Comparison of ENCODE assay signal across 1 cellular context in the genomic region with DNA sequence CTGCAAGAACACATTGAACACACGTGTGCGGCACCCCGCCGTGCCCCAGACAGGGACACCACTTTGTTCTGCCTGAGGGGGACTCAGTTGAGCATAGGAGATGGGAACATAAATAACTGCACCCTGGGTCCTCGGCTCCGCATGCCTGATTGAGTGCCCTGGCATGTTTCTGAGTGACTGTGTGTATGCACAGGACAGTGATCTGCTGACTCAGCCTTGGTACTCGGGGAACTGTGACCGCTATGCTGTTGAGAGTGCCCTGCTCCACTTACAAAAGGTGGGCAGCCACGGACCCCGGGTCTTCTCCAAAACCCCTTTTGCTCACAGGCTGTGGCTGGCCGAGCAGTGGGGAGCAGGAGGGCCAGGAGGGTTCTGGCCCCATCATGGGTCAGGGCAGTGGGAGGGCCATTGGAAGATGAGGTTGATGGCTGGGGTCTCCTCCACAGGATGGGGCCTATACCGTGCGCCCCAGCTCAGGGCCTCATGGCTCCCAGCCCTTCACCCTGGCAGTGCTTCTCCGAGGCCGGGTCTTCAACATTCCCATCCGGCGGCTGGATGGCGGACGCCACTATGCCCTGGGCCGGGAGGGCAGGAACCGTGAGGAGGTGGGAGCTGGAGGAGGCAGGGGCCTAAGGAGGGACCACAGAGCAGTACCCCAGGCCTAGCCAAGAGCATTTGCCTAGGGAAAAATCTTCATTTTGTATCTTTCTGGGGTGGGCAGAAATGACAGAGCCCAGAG.
TF ChIP-seq lines count a peak whose summit lies in the region.

No MANE protein-coding gene starts in this region.

TF ChIP-seq in HepG2, 621 proteins besides CTCF, POLR2A, EP300 and RAD21 (continued from another document):
- TF ChIP-seq ZNF441 (CRISPR knock-in tag; IDR thresholded peaks at IDR 0.05; ENCODE audit: borderline replicate concordance) (no peak), CENPT (CRISPR knock-in tag; IDR thresholded peaks at IDR 0.05; ENCODE audit: low read depth) (no peak), RFX1 (IDR thresholded peaks at IDR 0.05) (no peak), KDM2A (CRISPR knock-in tag; IDR thresholded peaks at IDR 0.05; ENCODE audit: borderline replicate concordance, low read depth) (no peak), PTBP1 (IDR thresholded peaks at IDR 0.05; ENCODE audit: low read depth, low read length, poor library complexity, severe bottlenecking) (no peak), XRCC5 (optimal IDR thresholded peaks at IDR 0.05; ENCODE audit: low read length) (peak; percentile 2), RAD51 (IDR thresholded peaks at IDR 0.05; ENCODE audit: borderline replicate concordance) (no peak), ZNF205 (CRISPR knock-in tag; IDR thresholded peaks at IDR 0.05) (no peak), BRD4 (CRISPR knock-in tag; IDR thresholded peaks at IDR 0.05) (no peak), ZNF235 (CRISPR knock-in tag; IDR thresholded peaks at IDR 0.05; ENCODE audit: borderline replicate concordance) (no peak), MAFF (IDR thresholded peaks at IDR 0.05; ENCODE audit: low read depth, low read length) (peak; percentile 93), ZNF274 (CRISPR knock-in tag; IDR thresholded peaks at IDR 0.05) (no peak), IRF2 (CRISPR knock-in tag; IDR thresholded peaks at IDR 0.05) (no peak), ZNF598 (CRISPR knock-in tag; IDR thresholded peaks at IDR 0.05; ENCODE audit: borderline replicate concordance) (no peak), MAFK (conservative IDR thresholded peaks at IDR 0.05 in 1 of 2, IDR thresholded peaks at IDR 0.05 in 1 of 2; ENCODE audit: low read length in 2 of 2) (peak; percentile 93 to 95), ZNF761 (CRISPR knock-in tag; conservative IDR thresholded peaks at IDR 0.05) (no peak), ZNF652 (CRISPR knock-in tag; IDR thresholded peaks at IDR 0.05; ENCODE audit: borderline replicate concordance, low read depth) (no peak)
- TF ChIP-seq, protein P1, sequence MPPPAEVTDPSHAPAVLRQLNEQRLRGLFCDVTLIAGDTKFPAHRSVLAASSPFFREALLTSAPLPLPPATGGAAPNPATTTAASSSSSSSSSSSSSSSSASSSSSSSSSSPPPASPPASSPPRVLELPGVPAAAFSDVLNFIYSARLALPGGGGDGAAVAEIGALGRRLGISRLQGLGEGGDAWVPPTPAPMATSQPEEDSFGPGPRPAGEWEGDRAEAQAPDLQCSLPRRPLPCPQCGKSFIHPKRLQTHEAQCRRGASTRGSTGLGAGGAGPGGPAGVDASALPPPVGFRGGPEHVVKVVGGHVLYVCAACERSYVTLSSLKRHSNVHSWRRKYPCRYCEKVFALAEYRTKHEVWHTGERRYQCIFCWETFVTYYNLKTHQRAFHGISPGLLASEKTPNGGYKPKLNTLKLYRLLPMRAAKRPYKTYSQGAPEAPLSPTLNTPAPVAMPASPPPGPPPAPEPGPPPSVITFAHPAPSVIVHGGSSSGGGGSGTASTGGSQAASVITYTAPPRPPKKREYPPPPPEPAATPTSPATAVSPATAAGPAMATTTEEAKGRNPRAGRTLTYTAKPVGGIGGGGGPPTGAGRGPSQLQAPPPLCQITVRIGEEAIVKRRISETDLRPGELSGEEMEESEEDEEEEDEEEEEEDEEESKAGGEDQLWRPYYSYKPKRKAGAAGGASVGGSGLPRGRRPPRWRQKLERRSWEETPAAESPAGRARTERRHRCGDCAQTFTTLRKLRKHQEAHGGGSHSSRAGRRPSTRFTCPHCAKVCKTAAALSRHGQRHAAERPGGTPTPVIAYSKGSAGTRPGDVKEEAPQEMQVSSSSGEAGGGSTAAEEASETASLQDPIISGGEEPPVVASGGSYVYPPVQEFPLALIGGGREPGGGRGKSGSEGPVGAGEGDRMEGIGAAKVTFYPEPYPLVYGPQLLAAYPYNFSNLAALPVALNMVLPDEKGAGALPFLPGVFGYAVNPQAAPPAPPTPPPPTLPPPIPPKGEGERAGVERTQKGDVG (CRISPR knock-in tag; IDR thresholded peaks at IDR 0.05; ENCODE audit: borderline replicate concordance), result no peak
- TF ChIP-seq, protein P2, sequence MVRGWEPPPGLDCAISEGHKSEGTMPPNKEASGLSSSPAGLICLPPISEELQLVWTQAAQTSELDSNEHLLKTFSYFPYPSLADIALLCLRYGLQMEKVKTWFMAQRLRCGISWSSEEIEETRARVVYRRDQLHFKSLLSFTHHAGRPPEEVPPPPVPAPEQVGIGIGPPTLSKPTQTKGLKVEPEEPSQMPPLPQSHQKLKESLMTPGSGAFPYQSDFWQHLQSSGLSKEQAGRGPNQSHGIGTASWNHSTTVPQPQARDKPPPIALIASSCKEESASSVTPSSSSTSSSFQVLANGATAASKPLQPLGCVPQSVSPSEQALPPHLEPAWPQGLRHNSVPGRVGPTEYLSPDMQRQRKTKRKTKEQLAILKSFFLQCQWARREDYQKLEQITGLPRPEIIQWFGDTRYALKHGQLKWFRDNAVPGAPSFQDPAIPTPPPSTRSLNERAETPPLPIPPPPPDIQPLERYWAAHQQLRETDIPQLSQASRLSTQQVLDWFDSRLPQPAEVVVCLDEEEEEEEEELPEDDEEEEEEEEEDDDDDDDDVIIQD (CRISPR knock-in tag; IDR thresholded peaks at IDR 0.05; ENCODE audit: low read depth), result no peak
- TF ChIP-seq, protein P3, sequence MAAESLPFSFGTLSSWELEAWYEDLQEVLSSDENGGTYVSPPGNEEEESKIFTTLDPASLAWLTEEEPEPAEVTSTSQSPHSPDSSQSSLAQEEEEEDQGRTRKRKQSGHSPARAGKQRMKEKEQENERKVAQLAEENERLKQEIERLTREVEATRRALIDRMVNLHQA (CRISPR knock-in tag; IDR thresholded peaks at IDR 0.05), result no peak
TF ChIP-seq in HepG2: peak in this region for 3.
